Comparison of ENCODE assay signal across 27 cellular contexts in genomic region chr1:197159461-197159860, GRCh38. TPM values are rescaled to one million over a fixed set of nuclear protein-coding genes. Genes with fewer than 3 reads are reported as not detected.
"Had no signal": no experiment of that assay in that cellular context is flagged by ENCODE, and none has a peak within 500 bp of the region (broad histone marks: within the 10 kb centered on the region; RNA-seq: fewer than 3 reads in every experiment).

No MANE protein-coding gene starts in this region.

- H3K27ac ChIP-seq: ascending aorta, breast epithelium, VCaP had no signal

- H3K4me1 ChIP-seq: ascending aorta, breast epithelium had no signal

- H3K9me3 ChIP-seq: ascending aorta, breast epithelium had no signal

- DNase-seq: activated B cell treated with CpG ODN at 0.5 μM for 24 hours; activated CD4-positive, alpha-beta memory T cell treated with anti-CD3 and anti-CD28 coated beads for 36 hours; activated CD4-positive, alpha-beta T cell treated with anti-CD3 and anti-CD28 coated beads for 4 hours; activated CD4-positive, alpha-beta T cell treated with anti-CD3 and anti-CD28 coated beads, Interleukin-2, amount 10 ng/mL, durations not matched to agents 24 days and 14 days; activated CD4-positive, alpha-beta T cell treated with anti-CD3 and anti-CD28 coated beads, Interleukin-2, amount 50 U/mL, for 1 hour; activated CD4-positive, alpha-beta T cell treated with anti-CD3 and anti-CD28 coated beads, Interleukin-2, amount 50 U/mL, for 4 hours; activated CD4-positive, CD25-positive, alpha-beta regulatory T cell treated with anti-CD3 and anti-CD28 coated beads, Interleukin-2, amount 50 U/mL, for 72 hours; activated CD8-positive, alpha-beta memory T cell treated with anti-CD3 and anti-CD28 coated beads, Interleukin-2, amount 50 U/mL, for 4 hours; activated CD8-positive, alpha-beta T cell treated with anti-CD3 and anti-CD28 coated beads for 36 hours; activated effector memory CD4-positive, alpha-beta T cell treated with Interleukin-2 at 50 U/mL for 16 hours; activated gamma-delta T cell; activated naive CD4-positive, alpha-beta T cell treated with anti-CD3 and anti-CD28 coated beads, Interleukin-2, amount 10 ng/mL, durations not matched to agents 7 days and 5 days; activated naive CD4-positive, alpha-beta T cell treated with Interleukin-2 at 50 U/mL for 16 hours; activated naive CD8-positive, alpha-beta T cell treated with anti-CD3 and anti-CD28 coated beads, Interleukin-2, amount 10 ng/mL, durations not matched to agents 7 days and 5 days; activated naive CD8-positive, alpha-beta T cell treated with anti-CD3 and anti-CD28 coated beads, Interleukin-2, amount 50 U/mL, for 24 hours; activated T-cell treated with anti-CD3 and anti-CD28 coated beads for 4 hours; activated T-cell treated with anti-CD3 and anti-CD28 coated beads, Interleukin-2, amount 50 U/mL, for 1 hour; activated T-cell treated with anti-CD3 and anti-CD28 coated beads, Interleukin-2, amount 50 U/mL, for 48 hours; amygdala; anterior cingulate cortex; central memory CD4-positive, alpha-beta T cell; T-helper 1 cell; T-helper 2 cell; T-helper 9 cell had no signal

- H3K4me3 ChIP-seq: ascending aorta, breast epithelium had no signal

- H3K27me3 ChIP-seq: ascending aorta, breast epithelium had no signal

- H3K36me3 ChIP-seq: breast epithelium had no signal

RNA-seq across cellular contexts. Expression of gene ASPM, which starts 13.0 kb away (rescaled TPM):
- total RNA-seq: ascending aorta had no signal
